ENCODE assay signal across 8 cellular contexts in genomic region chr11:87878373-87878779, GRCh38.
A peak's percentile ranks its signal among the peaks of the same experiment; 100 is the strongest.
DNase-seq lines count a peak whose midpoint lies in the region; ATAC-seq and TF ChIP-seq lines count a peak whose summit lies in the region.

No MANE protein-coding gene starts in this region.

- no peaks in the 10 kb centered on the region for H3K9me3 ChIP-seq in osteoblast (ENCODE audit: low read depth, low read length)

- no peak for ATAC-seq in HG02610 (IDR thresholded peaks at IDR 0.05; ENCODE audit: unreplicated experiment)

- H3K4me1 ChIP-seq in osteoblast (ENCODE audit: insufficient read depth, low read length) = no peaks in the 10 kb centered on the region

- CTCF ChIA-PET in GM10248 (lab: Yijun Ruan, JAX) = interaction anchor here (0.8 to 1.9 kb wide), 7 partner anchors 11 to 673 kb away, joined by 3 to 5 read pairs (median 3); no protein-coding TSS in a partner anchor

- POLR2A ChIA-PET in GM10248 (lab: Yijun Ruan, JAX) = no interaction called here

- peak overlapping the region; percentile 39 for H3K4me2 ChIP-seq in osteoblast (ENCODE audit: insufficient read depth, low read length)

- no peaks in the 10 kb centered on the region for H3K36me3 ChIP-seq in osteoblast (ENCODE audit: insufficient read depth, low read length)

- peak; percentile 55 for TF ChIP-seq CTCF in GM10248 (IDR thresholded peaks at IDR 0.05; ENCODE audit: control extremely low read depth, extremely low read depth, low read depth, missing control alignments)
- TF ChIP-seq CTCF in osteoblast (IDR thresholded peaks at IDR 0.05; ENCODE audit: extremely low read depth, low read depth, low read length) = peak; percentile 54

- intact Hi-C loops in posterior vena cava (cut with DNase I) = no loop called here

- no peak for DNase-seq in GM10248 (ENCODE audit: extremely low spot score)
- peak; percentile 4 for DNase-seq in NCI-H2029 treated with DMSO at 0.1 percent for 48 hours (lab: John Stamatoyannopoulos, UW)
- DNase-seq in dermis blood vessel endothelial cell = peak; percentile 65
- DNase-seq in osteoblast (ENCODE audit: insufficient read length, low spot score, missing footprints) = no peak
- no peak for DNase-seq in posterior vena cava (ENCODE audit: low spot score)
- DNase-seq in effector CD4-positive, alpha-beta T cell = no peak
- DNase-seq in activated CD8-positive, alpha-beta memory T cell treated with anti-CD3 and anti-CD28 coated beads for 24 hours = no peak

- H3K4me3 ChIP-seq in osteoblast (ENCODE audit: insufficient read depth, low read length) = no peak overlapping the region

- no peak overlapping the region for H3K27ac ChIP-seq in osteoblast (ENCODE audit: low read depth, low read length)

- no peak overlapping the region for H2AFZ ChIP-seq in osteoblast (ENCODE audit: low read length)

- no peaks in the 10 kb centered on the region for H3K79me2 ChIP-seq in osteoblast (ENCODE audit: insufficient read depth, low read length)

- H4K20me1 ChIP-seq in osteoblast (ENCODE audit: insufficient read depth, low read length) = no peaks in the 10 kb centered on the region

- H3K27me3 ChIP-seq in osteoblast (ENCODE audit: insufficient read depth, low read length) = no peaks in the 10 kb centered on the region

Comparison
In these comparisons a context has a peak if more than half of its experiments do, and no peak if none do; other contexts are left out.
1. DNase-seq: peak in NCI-H2029 treated with DMSO at 0.1 percent for 48 hours (single experiment) and dermis blood vessel endothelial cell (single experiment); none in GM10248 (single experiment), osteoblast (single experiment), posterior vena cava (single experiment), effector CD4-positive, alpha-beta T cell (single experiment) and activated CD8-positive, alpha-beta memory T cell treated with anti-CD3 and anti-CD28 coated beads for 24 hours (single experiment).